In genomic region chr10:3828404-3829192, GRCh38 we compare ENCODE assay signal across 1 cellular context.
TF ChIP-seq lines count a peak whose summit lies in the region.

No MANE protein-coding gene starts in this region.

TF ChIP-seq in K562, 482 proteins besides CTCF, POLR2A, EP300 and RAD21 (continued from another document and continues in another):
- no peak for TF ChIP-seq STAG1 (CRISPR knock-in tag; IDR thresholded peaks at IDR 0.05; ENCODE audit: borderline replicate concordance)
- no peak for TF ChIP-seq CHD2 (IDR thresholded peaks at IDR 0.05; ENCODE audit: low read depth, low read length)
- no peak for TF ChIP-seq TGIF2 (CRISPR knock-in tag; IDR thresholded peaks at IDR 0.05)
- TF ChIP-seq, protein P1, sequence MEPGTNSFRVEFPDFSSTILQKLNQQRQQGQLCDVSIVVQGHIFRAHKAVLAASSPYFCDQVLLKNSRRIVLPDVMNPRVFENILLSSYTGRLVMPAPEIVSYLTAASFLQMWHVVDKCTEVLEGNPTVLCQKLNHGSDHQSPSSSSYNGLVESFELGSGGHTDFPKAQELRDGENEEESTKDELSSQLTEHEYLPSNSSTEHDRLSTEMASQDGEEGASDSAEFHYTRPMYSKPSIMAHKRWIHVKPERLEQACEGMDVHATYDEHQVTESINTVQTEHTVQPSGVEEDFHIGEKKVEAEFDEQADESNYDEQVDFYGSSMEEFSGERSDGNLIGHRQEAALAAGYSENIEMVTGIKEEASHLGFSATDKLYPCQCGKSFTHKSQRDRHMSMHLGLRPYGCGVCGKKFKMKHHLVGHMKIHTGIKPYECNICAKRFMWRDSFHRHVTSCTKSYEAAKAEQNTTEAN (CRISPR knock-in tag; IDR thresholded peaks at IDR 0.05): no peak
- TF ChIP-seq ZSCAN32 (CRISPR knock-in tag; IDR thresholded peaks at IDR 0.05): no peak
- TF ChIP-seq POLR2AphosphoS5 (IDR thresholded peaks at IDR 0.05; ENCODE audit: control insufficient read depth, insufficient read depth, low read depth, low read length): no peak
- 0 out of 4 replicates have a peak, but pooled peaks of 1 of the 2 experiments have one; percentile 20 for TF ChIP-seq FOXA3 (CRISPR knock-in tag; conservative IDR thresholded peaks at IDR 0.05 in 1 of 2, IDR thresholded peaks at IDR 0.05 in 1 of 2)
- TF ChIP-seq MCM3 (IDR thresholded peaks at IDR 0.05): no peak; the same call in 1 of the 2 replicates
- TF ChIP-seq PTTG1 (tag; IDR thresholded peaks at IDR 0.05; ENCODE audit: low read depth): 0 out of 2 replicates have a peak, but pooled peaks have one; percentile 2
- TF ChIP-seq, protein P2, sequence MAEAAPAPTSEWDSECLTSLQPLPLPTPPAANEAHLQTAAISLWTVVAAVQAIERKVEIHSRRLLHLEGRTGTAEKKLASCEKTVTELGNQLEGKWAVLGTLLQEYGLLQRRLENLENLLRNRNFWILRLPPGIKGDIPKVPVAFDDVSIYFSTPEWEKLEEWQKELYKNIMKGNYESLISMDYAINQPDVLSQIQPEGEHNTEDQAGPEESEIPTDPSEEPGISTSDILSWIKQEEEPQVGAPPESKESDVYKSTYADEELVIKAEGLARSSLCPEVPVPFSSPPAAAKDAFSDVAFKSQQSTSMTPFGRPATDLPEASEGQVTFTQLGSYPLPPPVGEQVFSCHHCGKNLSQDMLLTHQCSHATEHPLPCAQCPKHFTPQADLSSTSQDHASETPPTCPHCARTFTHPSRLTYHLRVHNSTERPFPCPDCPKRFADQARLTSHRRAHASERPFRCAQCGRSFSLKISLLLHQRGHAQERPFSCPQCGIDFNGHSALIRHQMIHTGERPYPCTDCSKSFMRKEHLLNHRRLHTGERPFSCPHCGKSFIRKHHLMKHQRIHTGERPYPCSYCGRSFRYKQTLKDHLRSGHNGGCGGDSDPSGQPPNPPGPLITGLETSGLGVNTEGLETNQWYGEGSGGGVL (CRISPR knock-in tag; IDR thresholded peaks at IDR 0.05): no peak
- TF ChIP-seq ZBED1 (IDR thresholded peaks at IDR 0.05): no peak
- TF ChIP-seq ZNF134 (CRISPR knock-in tag; conservative IDR thresholded peaks at IDR 0.05): no peak
- TF ChIP-seq ATF7 (IDR thresholded peaks at IDR 0.05): no peak; the same call in 1 of the 2 replicates
- TF ChIP-seq KDM2B (CRISPR knock-in tag; IDR thresholded peaks at IDR 0.05): no peak
- TF ChIP-seq, protein P3, sequence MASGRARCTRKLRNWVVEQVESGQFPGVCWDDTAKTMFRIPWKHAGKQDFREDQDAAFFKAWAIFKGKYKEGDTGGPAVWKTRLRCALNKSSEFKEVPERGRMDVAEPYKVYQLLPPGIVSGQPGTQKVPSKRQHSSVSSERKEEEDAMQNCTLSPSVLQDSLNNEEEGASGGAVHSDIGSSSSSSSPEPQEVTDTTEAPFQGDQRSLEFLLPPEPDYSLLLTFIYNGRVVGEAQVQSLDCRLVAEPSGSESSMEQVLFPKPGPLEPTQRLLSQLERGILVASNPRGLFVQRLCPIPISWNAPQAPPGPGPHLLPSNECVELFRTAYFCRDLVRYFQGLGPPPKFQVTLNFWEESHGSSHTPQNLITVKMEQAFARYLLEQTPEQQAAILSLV (tag; IDR thresholded peaks at IDR 0.05): no peak
- peak; percentile 49 to 72 for TF ChIP-seq E2F6 (IDR thresholded peaks at IDR 0.05; ENCODE audit: borderline replicate concordance in 1 of 2, extremely low read depth in 1 of 2, insufficient read depth in 1 of 2, insufficient read length in 1 of 2, low read depth in 1 of 2, low read length in 1 of 2, poor library complexity in 1 of 2, severe bottlenecking in 1 of 2)
- no peak for TF ChIP-seq NONO (IDR thresholded peaks at IDR 0.05; ENCODE audit: low read depth in 2 of 2, low read length in 1 of 2)
- TF ChIP-seq, protein P4, sequence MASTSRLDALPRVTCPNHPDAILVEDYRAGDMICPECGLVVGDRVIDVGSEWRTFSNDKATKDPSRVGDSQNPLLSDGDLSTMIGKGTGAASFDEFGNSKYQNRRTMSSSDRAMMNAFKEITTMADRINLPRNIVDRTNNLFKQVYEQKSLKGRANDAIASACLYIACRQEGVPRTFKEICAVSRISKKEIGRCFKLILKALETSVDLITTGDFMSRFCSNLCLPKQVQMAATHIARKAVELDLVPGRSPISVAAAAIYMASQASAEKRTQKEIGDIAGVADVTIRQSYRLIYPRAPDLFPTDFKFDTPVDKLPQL (IDR thresholded peaks at IDR 0.05; ENCODE audit: extremely low read depth, insufficient read length): no peak
- no peak for TF ChIP-seq IFI16 (CRISPR knock-in tag; IDR thresholded peaks at IDR 0.05)
- TF ChIP-seq C11orf30 (IDR thresholded peaks at IDR 0.05; ENCODE audit: low read depth): no peak; the same call in 1 of the 2 replicates
- peak in 1 of 2 experiments; percentile 9 for TF ChIP-seq NCOA2 (IDR thresholded peaks at IDR 0.05; ENCODE audit: partially characterized antibody in 2 of 2)
- no peak for TF ChIP-seq TAL1 (IDR thresholded peaks at IDR 0.05)
- TF ChIP-seq ZNF143 (CRISPR knock-in tag; IDR thresholded peaks at IDR 0.05): no peak
- no peak for TF ChIP-seq SNIP1 (IDR thresholded peaks at IDR 0.05; ENCODE audit: low read depth)
- no peak for TF ChIP-seq TRIM28 (IDR thresholded peaks at IDR 0.05)
- no peak for TF ChIP-seq SRSF9 (IDR thresholded peaks at IDR 0.05; ENCODE audit: borderline replicate concordance, low read depth, low read length)
- no peak for TF ChIP-seq MEIS2 (IDR thresholded peaks at IDR 0.05; ENCODE audit: partially characterized antibody)
- TF ChIP-seq FOXJ3 (CRISPR knock-in tag; IDR thresholded peaks at IDR 0.05): no peak
- no peak for TF ChIP-seq CGGBP1 (CRISPR knock-in tag; IDR thresholded peaks at IDR 0.05)
- no peak for TF ChIP-seq KLF1 (tag; IDR thresholded peaks at IDR 0.05)
- no peak for TF ChIP-seq ZNF407 (IDR thresholded peaks at IDR 0.05; ENCODE audit: low read depth)
- TF ChIP-seq, protein P5, sequence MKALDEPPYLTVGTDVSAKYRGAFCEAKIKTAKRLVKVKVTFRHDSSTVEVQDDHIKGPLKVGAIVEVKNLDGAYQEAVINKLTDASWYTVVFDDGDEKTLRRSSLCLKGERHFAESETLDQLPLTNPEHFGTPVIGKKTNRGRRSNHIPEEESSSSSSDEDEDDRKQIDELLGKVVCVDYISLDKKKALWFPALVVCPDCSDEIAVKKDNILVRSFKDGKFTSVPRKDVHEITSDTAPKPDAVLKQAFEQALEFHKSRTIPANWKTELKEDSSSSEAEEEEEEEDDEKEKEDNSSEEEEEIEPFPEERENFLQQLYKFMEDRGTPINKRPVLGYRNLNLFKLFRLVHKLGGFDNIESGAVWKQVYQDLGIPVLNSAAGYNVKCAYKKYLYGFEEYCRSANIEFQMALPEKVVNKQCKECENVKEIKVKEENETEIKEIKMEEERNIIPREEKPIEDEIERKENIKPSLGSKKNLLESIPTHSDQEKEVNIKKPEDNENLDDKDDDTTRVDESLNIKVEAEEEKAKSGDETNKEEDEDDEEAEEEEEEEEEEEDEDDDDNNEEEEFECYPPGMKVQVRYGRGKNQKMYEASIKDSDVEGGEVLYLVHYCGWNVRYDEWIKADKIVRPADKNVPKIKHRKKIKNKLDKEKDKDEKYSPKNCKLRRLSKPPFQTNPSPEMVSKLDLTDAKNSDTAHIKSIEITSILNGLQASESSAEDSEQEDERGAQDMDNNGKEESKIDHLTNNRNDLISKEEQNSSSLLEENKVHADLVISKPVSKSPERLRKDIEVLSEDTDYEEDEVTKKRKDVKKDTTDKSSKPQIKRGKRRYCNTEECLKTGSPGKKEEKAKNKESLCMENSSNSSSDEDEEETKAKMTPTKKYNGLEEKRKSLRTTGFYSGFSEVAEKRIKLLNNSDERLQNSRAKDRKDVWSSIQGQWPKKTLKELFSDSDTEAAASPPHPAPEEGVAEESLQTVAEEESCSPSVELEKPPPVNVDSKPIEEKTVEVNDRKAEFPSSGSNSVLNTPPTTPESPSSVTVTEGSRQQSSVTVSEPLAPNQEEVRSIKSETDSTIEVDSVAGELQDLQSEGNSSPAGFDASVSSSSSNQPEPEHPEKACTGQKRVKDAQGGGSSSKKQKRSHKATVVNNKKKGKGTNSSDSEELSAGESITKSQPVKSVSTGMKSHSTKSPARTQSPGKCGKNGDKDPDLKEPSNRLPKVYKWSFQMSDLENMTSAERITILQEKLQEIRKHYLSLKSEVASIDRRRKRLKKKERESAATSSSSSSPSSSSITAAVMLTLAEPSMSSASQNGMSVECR (CRISPR knock-in tag; IDR thresholded peaks at IDR 0.05): no peak
- TF ChIP-seq HNRNPUL1 (IDR thresholded peaks at IDR 0.05; ENCODE audit: low read length): no peak
- no peak for TF ChIP-seq DMBX1 (CRISPR knock-in tag; IDR thresholded peaks at IDR 0.05; ENCODE audit: borderline replicate concordance)
- TF ChIP-seq FIP1L1 (IDR thresholded peaks at IDR 0.05; ENCODE audit: low read depth, low read length, poor library complexity, severe bottlenecking): no peak
- no peak for TF ChIP-seq HDAC8 (tag; IDR thresholded peaks at IDR 0.05)
- TF ChIP-seq ZNF778 (CRISPR knock-in tag; IDR thresholded peaks at IDR 0.05): no peak
- TF ChIP-seq ZNF24 (IDR thresholded peaks at IDR 0.05): no peak
- no peak for TF ChIP-seq HMGN3 (IDR thresholded peaks at IDR 0.05; ENCODE audit: borderline replicate concordance, extremely low read depth, insufficient read length, low read depth, low read length)
- TF ChIP-seq ZNF280B (CRISPR knock-in tag; IDR thresholded peaks at IDR 0.05): no peak
- TF ChIP-seq RBM17 (IDR thresholded peaks at IDR 0.05; ENCODE audit: borderline replicate concordance, low read depth, low read length): no peak
- no peak for TF ChIP-seq ZNF384 (IDR thresholded peaks at IDR 0.05; ENCODE audit: low read depth, low read length)
- 0 out of 2 replicates have a peak, but pooled peaks have one; percentile 17 for TF ChIP-seq SOX6 (IDR thresholded peaks at IDR 0.05)
- TF ChIP-seq TEAD4 (IDR thresholded peaks at IDR 0.05; ENCODE audit: low read length): no peak
- no peak for TF ChIP-seq TEAD4 (CRISPR knock-in tag; IDR thresholded peaks at IDR 0.05; ENCODE audit: borderline replicate concordance)
